ENCODE assay signal across 8 cellular contexts in the genomic region with DNA sequence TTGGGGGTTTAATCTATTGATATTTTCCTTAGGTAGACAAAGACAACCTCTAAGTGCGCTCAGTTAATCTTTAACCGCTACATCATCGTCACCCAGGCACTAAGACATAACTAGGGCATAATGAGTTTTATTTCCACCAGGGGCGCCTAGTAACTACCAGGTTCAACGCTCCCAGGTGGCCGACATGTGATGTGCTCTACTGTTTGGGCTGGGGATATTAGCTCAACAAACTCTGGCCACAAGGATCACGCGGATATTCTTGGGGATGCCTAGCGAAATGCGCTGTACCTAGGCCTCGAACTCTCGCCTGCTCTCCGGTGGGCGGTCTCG. TPM values are rescaled to one million over a fixed set of nuclear protein-coding genes. Genes with fewer than 3 reads are reported as not detected.
DNase-seq lines count a peak whose midpoint lies in the region; ATAC-seq and TF ChIP-seq lines count a peak whose summit lies in the region.

No MANE protein-coding gene starts in this region.

- no peak for DNase-seq in CD14-positive monocyte (ENCODE audit: low spot score)
- DNase-seq in NCI-H345 treated with DMSO at 0.1 percent for 48 hours (lab: John Stamatoyannopoulos, UW; ENCODE audit: unreplicated experiment), result peak; percentile 14
- DNase-seq in activated CD4-positive, alpha-beta memory T cell treated with anti-CD3 and anti-CD28 coated beads, Interleukin-2, amount 10 ng/mL, durations not matched to agents 7 days and 5 days, result peak; percentile 79
- no peak for DNase-seq in fibroblast of pulmonary artery (ENCODE audit: low read depth)
- DNase-seq in osteocyte (ENCODE audit: extremely low spot score, unreplicated experiment), result no peak
- DNase-seq in cerebellar nuclear complex (lab: John Stamatoyannopoulos, UW), result no peak

- peak; percentile 64 for TF ChIP-seq CTCF in CD14-positive monocyte (IDR thresholded peaks at IDR 0.05)
- peak; percentile 31 for TF ChIP-seq CTCF in fibroblast of pulmonary artery (IDR thresholded peaks at IDR 0.05; ENCODE audit: low read length, missing control alignments)
- peak; percentile 52 for TF ChIP-seq CTCF in osteocyte (IDR thresholded peaks at IDR 0.05)

- POLR2A ChIA-PET in activated CD4-positive, alpha-beta memory T cell treated with anti-CD3 and anti-CD28 coated beads, Interleukin-2, amount 10 ng/mL, durations not matched to agents 7 days and 5 days (lab: Charles Lee), result interaction anchor here (0.6 to 2.0 kb wide), 18 partner anchors 9 to 432 kb away, joined by 3 to 31 read pairs (median 4); partner anchors contain the start of genes NAA15 and SETD7

- peaks cover 0 to 2% (median 0%) of the 10 kb centered on the region in 7 donors for H3K9me3 Mint-ChIP-seq in CD14-positive monocyte
- no peaks in the 10 kb centered on the region for H3K9me3 Mint-ChIP-seq in activated CD4-positive, alpha-beta memory T cell treated with anti-CD3 and anti-CD28 coated beads, Interleukin-2, amount 10 ng/mL, durations not matched to agents 7 days and 5 days
- no peaks in the 10 kb centered on the region for H3K9me3 Mint-ChIP-seq in osteocyte (ENCODE audit: unreplicated experiment)

- CTCF ChIA-PET in activated CD4-positive, alpha-beta memory T cell treated with anti-CD3 and anti-CD28 coated beads, Interleukin-2, amount 10 ng/mL, durations not matched to agents 7 days and 5 days (lab: Charles Lee), result interaction anchor here (0.6 to 1.6 kb wide), 21 partner anchors 9 to 422 kb away, joined by 3 to 8 read pairs (median 3); partner anchors contain the start of genes NAA15 and SETD7

- H3K27me3 Mint-ChIP-seq in CD14-positive monocyte (ENCODE audit: low read depth in 3 of 3) (peaks cover 0 to 1% (median 0%) of the 10 kb centered on the region in 3 donors), osteocyte (ENCODE audit: unreplicated experiment) (no peaks in the 10 kb centered on the region)
- H3K27me3 Mint-ChIP-seq in activated CD4-positive, alpha-beta memory T cell treated with anti-CD3 and anti-CD28 coated beads, Interleukin-2, amount 10 ng/mL, durations not matched to agents 7 days and 5 days, result no peaks in the 10 kb centered on the region

- ATAC-seq in GM18870 (IDR thresholded peaks at IDR 0.05; ENCODE audit: unreplicated experiment) (peak; percentile 45), HG03097 (IDR thresholded peaks at IDR 0.05; ENCODE audit: low FRiP score, unreplicated experiment) (peak; percentile 42)

- H3K36me3 Mint-ChIP-seq in CD14-positive monocyte (peaks cover 5 to 6% of the 10 kb centered on the region in 2 donors), osteocyte (ENCODE audit: unreplicated experiment) (peaks cover 3% of the 10 kb centered on the region)
- H3K36me3 Mint-ChIP-seq in activated CD4-positive, alpha-beta memory T cell treated with anti-CD3 and anti-CD28 coated beads, Interleukin-2, amount 10 ng/mL, durations not matched to agents 7 days and 5 days (ENCODE audit: low read depth), result peaks cover 13% of the 10 kb centered on the region

- H3K4me1 Mint-ChIP-seq in CD14-positive monocyte (peaks cover 58% of the 10 kb centered on the region), osteocyte (ENCODE audit: unreplicated experiment) (peaks cover 47% of the 10 kb centered on the region)
- peaks cover 54% of the 10 kb centered on the region for H3K4me1 Mint-ChIP-seq in activated CD4-positive, alpha-beta memory T cell treated with anti-CD3 and anti-CD28 coated beads, Interleukin-2, amount 10 ng/mL, durations not matched to agents 7 days and 5 days

- H3K4me3 Mint-ChIP-seq in CD14-positive monocyte, result peak overlapping the region; percentile 92 to 96
- peak overlapping the region; percentile 93 for H3K4me3 Mint-ChIP-seq in activated CD4-positive, alpha-beta memory T cell treated with anti-CD3 and anti-CD28 coated beads, Interleukin-2, amount 10 ng/mL, durations not matched to agents 7 days and 5 days
- peak overlapping the region; percentile 92 for H3K4me3 Mint-ChIP-seq in osteocyte (ENCODE audit: unreplicated experiment)

- peak overlapping the region; percentile 96 for H3K4me3 ChIP-seq in fibroblast of pulmonary artery (replicated peaks; ENCODE audit: low read depth, low read length)

- intact Hi-C loops in CD14-positive monocyte (cut with micrococcal nuclease), result loop anchor here (5.0 to 10.0 kb wide), 3 partner anchors 104 to 1262 kb away; partner anchors contain the start of gene SETD7 (in 1 of the 2)

- H3K27ac Mint-ChIP-seq in CD14-positive monocyte (peak overlapping the region; percentile 95 to 99 (median 98)), osteocyte (ENCODE audit: unreplicated experiment) (peak overlapping the region; percentile 99)
- peak overlapping the region; percentile 100 for H3K27ac Mint-ChIP-seq in activated CD4-positive, alpha-beta memory T cell treated with anti-CD3 and anti-CD28 coated beads, Interleukin-2, amount 10 ng/mL, durations not matched to agents 7 days and 5 days

RNA-seq across cellular contexts. Expression of gene RAB33B, which starts 0.9 kb away (rescaled TPM):
- polyA plus RNA-seq in CD14-positive monocyte, result 1 to 10 TPM; 5.8 to 6.0 TPM
- total RNA-seq in activated CD4-positive, alpha-beta memory T cell treated with anti-CD3 and anti-CD28 coated beads, Interleukin-2, amount 10 ng/mL, durations not matched to agents 7 days and 5 days, result 1 to 10 TPM; 7.0 to 7.6 TPM
- 10.3 and 10.4 TPM in 2 replicates for total RNA-seq in osteocyte

Comparison
In these comparisons a context has a peak if more than half of its experiments do, and no peak if none do; other contexts are left out.
1. DNase-seq: peak in NCI-H345 treated with DMSO at 0.1 percent for 48 hours (single experiment) and activated CD4-positive, alpha-beta memory T cell treated with anti-CD3 and anti-CD28 coated beads, Interleukin-2, amount 10 ng/mL, durations not matched to agents 7 days and 5 days (single experiment); none in CD14-positive monocyte (single experiment), fibroblast of pulmonary artery (single experiment), osteocyte (single experiment) and cerebellar nuclear complex (0 of 2).
2. Peak in every context shown above with its lines, with median percentiles within 50 percentile points of each other: H3K27ac Mint-ChIP-seq, H3K4me3 Mint-ChIP-seq and CTCF ChIP-seq.